In genomic region chr2:127053731-127054603, GRCh38 we compare ENCODE assay signal across 17 cellular contexts. TPM values are rescaled to one million over a fixed set of nuclear protein-coding genes. Genes with fewer than 3 reads are reported as not detected.
A peak's percentile ranks its signal among the peaks of the same experiment; 100 is the strongest.
DNase-seq lines count a peak whose midpoint lies in the region; ATAC-seq, FAIRE-seq and TF ChIP-seq lines count a peak whose summit lies in the region.
"Had no signal": no experiment of that assay in that cellular context is flagged by ENCODE, and none has a peak within 500 bp of the region (broad histone marks: within the 10 kb centered on the region; RNA-seq: fewer than 3 reads in every experiment).

No MANE protein-coding gene starts in this region.

- H3K9me3 Mint-ChIP-seq in central memory CD8-positive, alpha-beta T cell, result no peaks in the 10 kb centered on the region
- H3K9me3 Mint-ChIP-seq: T-helper 1 cell treated with Interleukin-12 subunit alpha and Interleukin-12 subunit beta and Interleukin-4 antibody, amounts not matched to agents 30 μg/mL and 1 μg/mL, for 36 hours had no signal

- peaks cover 16% of the 10 kb centered on the region for H3K36me3 Mint-ChIP-seq in central memory CD8-positive, alpha-beta T cell (ENCODE audit: insufficient read depth)

- H3K36me3 ChIP-seq in HepG2 (replicated peaks in 1 of 2; ENCODE audit: control insufficient read depth in 1 of 2, insufficient read depth in 2 of 2, low read length in 2 of 2) (no peaks in the 10 kb centered on the region), spleen (peaks cover 0 to 100% (median 38%) of the 10 kb centered on the region in 6 donors)

- DNase-seq in DMS 273 (lab: John Stamatoyannopoulos, UW; ENCODE audit: unreplicated experiment) (peak; percentile 15), DMS 273 treated with DMSO at 0.1 percent for 48 hours (lab: John Stamatoyannopoulos, UW) (no peak), HepG2 (ENCODE audit: low spot score) (no peak), spleen (peak; percentile 73)
- DNase-seq in central memory CD8-positive, alpha-beta T cell (ENCODE audit: low spot score in 2 of 2), result no peak
- DNase-seq: activated effector memory CD4-positive, alpha-beta T cell treated with anti-CD3 and anti-CD28 coated beads, Interleukin-2, amount 50 U/mL, for 16 hours; NCI-H1092 treated with DMSO at 0.1 percent for 48 hours; NCI-H446; stimulated activated CD4-positive, alpha-beta T cell treated with anti-CD3 and anti-CD28 coated beads, Interleukin-12 subunit alpha, Interleukin-12 subunit beta, amount 100 ng/mL, for 4 hours; testis had no signal

- no peak overlapping the region for H3K4me3 ChIP-seq in HepG2 (replicated peaks in 1 of 3; ENCODE audit: insufficient read depth in 1 of 3, low read depth in 2 of 3, low read length in 3 of 3)
- no peak overlapping the region for H3K4me3 ChIP-seq in spleen
- H3K4me3 ChIP-seq: testis had no signal

- no peak for FAIRE-seq in HepG2 (lab: Jason Lieb, UNC)
- FAIRE-seq: bronchial epithelial cell had no signal

- H3K9me3 ChIP-seq in HepG2 (ENCODE audit: low read length), result no peaks in the 10 kb centered on the region
- H3K9me3 ChIP-seq in spleen, result no peaks in the 10 kb centered on the region
- H3K9me3 ChIP-seq: testis had no signal

- intact Hi-C loops in HepG2 (cut with micrococcal nuclease; ENCODE audit: unreplicated experiment) (no loop called here), spleen (cut with DNase I; ENCODE audit: low total_unique reads) (no loop called here)

- no peak for TF ChIP-seq EP300 in HepG2 (IDR thresholded peaks at IDR 0.05; ENCODE audit: low read depth in 2 of 2, low read length in 2 of 2)
- TF ChIP-seq EP300 in HepG2 (CRISPR knock-in tag; IDR thresholded peaks at IDR 0.05; ENCODE audit: borderline replicate concordance), result no peak

- BruUV-seq in HepG2 (replicated peaks; lab: Mats Ljungman, UMichigan), result no TSS peak

- H3K4me1 ChIP-seq in HepG2 (ENCODE audit: insufficient read depth, low read length), result peaks cover 12% of the 10 kb centered on the region
- H3K4me1 ChIP-seq in spleen, result peaks cover 0 to 25% (median 12%) of the 10 kb centered on the region in 6 donors
- H3K4me1 ChIP-seq: testis had no signal

- no peak for ATAC-seq in central memory CD8-positive, alpha-beta T cell (replicated peaks; ENCODE audit: extremely low read depth, poor library complexity, severe bottlenecking)
- ATAC-seq in HepG2, result no peak
- ATAC-seq in HG02970 (IDR thresholded peaks at IDR 0.05; ENCODE audit: low FRiP score, unreplicated experiment), result no peak
- ATAC-seq in HG02885 (IDR thresholded peaks at IDR 0.05; ENCODE audit: poor library complexity, unreplicated experiment), result no peak
- ATAC-seq in HG03469 (IDR thresholded peaks at IDR 0.05; ENCODE audit: unreplicated experiment), result no peak
- ATAC-seq: Panc1 had no signal

- TF ChIP-seq CTCF in HepG2 (CRISPR knock-in tag; IDR thresholded peaks at IDR 0.05) (no peak), spleen (IDR thresholded peaks at IDR 0.05 in 8 of 11, conservative IDR thresholded peaks at IDR 0.05 in 3 of 11) (no peak)

- no peak overlapping the region for H2AFZ ChIP-seq in HepG2 (ENCODE audit: low read length)

- H4K20me1 ChIP-seq in HepG2 (ENCODE audit: insufficient read depth, low read length), result no peaks in the 10 kb centered on the region

- TF ChIP-seq RAD21 in HepG2 (CRISPR knock-in tag; IDR thresholded peaks at IDR 0.05), result no peak

- no peak overlapping the region for H3K27ac ChIP-seq in HepG2 (ENCODE audit: extremely low read length, insufficient read depth, low read length)
- no peak overlapping the region for H3K27ac ChIP-seq in spleen
- H3K27ac ChIP-seq: 22Rv1, testis had no signal

- WGBS in HepG2 (ENCODE audit: low lambda C conversion rate), result 53% methylated on average over 31 of the region's 33 CpGs
- 90 to 96% (median 92%) methylated on average over 27 to 33 of the region's 33 CpGs for WGBS in spleen, 5 donors

- peaks cover 45% of the 10 kb centered on the region for H3K4me1 Mint-ChIP-seq in central memory CD8-positive, alpha-beta T cell

- H3K9ac ChIP-seq in HepG2 (ENCODE audit: insufficient read depth, low read depth, low read length), result no peak overlapping the region

- CTCF ChIA-PET in HepG2 (lab: Yijun Ruan, JAX; ENCODE audit: low intra/inter-chr PET ratio, low total read pairs), result no interaction called here

- H3K27ac Mint-ChIP-seq in central memory CD8-positive, alpha-beta T cell (ENCODE audit: low read depth), result peak overlapping the region; percentile 23
- H3K27ac Mint-ChIP-seq: T-helper 1 cell treated with Interleukin-12 subunit alpha and Interleukin-12 subunit beta and Interleukin-4 antibody, amounts not matched to agents 30 μg/mL and 1 μg/mL, for 36 hours had no signal

- in situ Hi-C loops in HepG2 (cut with HindIII; ENCODE audit: extremely low pct_ligation_motif_present, low pct_unique_long_range_greater_than_20kb), result no loop called here

- H3K27me3 Mint-ChIP-seq in central memory CD8-positive, alpha-beta T cell, result no peaks in the 10 kb centered on the region

- POLR2A ChIA-PET in HepG2 (lab: Yijun Ruan, JAX), result no interaction called here

- no peaks in the 10 kb centered on the region for H3K79me2 ChIP-seq in HepG2 (ENCODE audit: insufficient read depth, low read length)

- H3K27me3 ChIP-seq in HepG2 (ENCODE audit: control insufficient read depth in 1 of 2, insufficient read depth in 2 of 2, low read length in 2 of 2) (peaks cover 0 to 3% of the 10 kb centered on the region in 2 experiments; a peak in 2 of 5 replicates), spleen (replicated peaks in 1 of 7) (no peaks in the 10 kb centered on the region)
- H3K27me3 ChIP-seq: testis had no signal

- no peak overlapping the region for H3K4me3 Mint-ChIP-seq in central memory CD8-positive, alpha-beta T cell
- H3K4me3 Mint-ChIP-seq: T-helper 1 cell treated with Interleukin-12 subunit alpha and Interleukin-12 subunit beta and Interleukin-4 antibody, amounts not matched to agents 30 μg/mL and 1 μg/mL, for 36 hours had no signal

- no peak for TF ChIP-seq POLR2A in HepG2 (IDR thresholded peaks at IDR 0.05; ENCODE audit: insufficient read depth in 1 of 2, low read depth in 2 of 2, low read length in 2 of 2)
- TF ChIP-seq POLR2A in spleen (IDR thresholded peaks at IDR 0.05), result no peak

- H3K4me2 ChIP-seq in HepG2 (ENCODE audit: low read depth, low read length), result peak overlapping the region; percentile 14; the same call in 1 of the 2 replicates

TF ChIP-seq in HepG2, 621 proteins besides CTCF, POLR2A, EP300 and RAD21 (continues in another document):
- TF ChIP-seq ZNF350 (CRISPR knock-in tag; IDR thresholded peaks at IDR 0.05; ENCODE audit: borderline replicate concordance, low read depth) (no peak), HNF4A (CRISPR knock-in tag; IDR thresholded peaks at IDR 0.05) (peak; percentile 41; the same call in 1 of the 2 replicates), MYC (CRISPR knock-in tag; IDR thresholded peaks at IDR 0.05; ENCODE audit: borderline replicate concordance) (peak; percentile 16; the same call in 1 of the 2 replicates)

RNA-seq across cellular contexts. Expression of gene BIN1, which starts 53.0 kb away (rescaled TPM):
- 0.93 and 0.98 TPM in 2 replicates for total RNA-seq in HepG2 (2016; rRNA removed; fragmentation: Illumina TruSeq; extraction: Trizol)
- 0.61 and 1.1 TPM in 2 replicates for total RNA-seq in HepG2 (2016; cell fraction: cytosol; rRNA removed; fragmentation: Illumina TruSeq; extraction: Trizol; ENCODE audit: low read depth)
- total RNA-seq in HepG2 (2016; cell fraction: insoluble cytoplasmic fraction; rRNA removed; fragmentation: Illumina TruSeq; extraction: Trizol), result 0.58 and 0.97 TPM in 2 replicates
- total RNA-seq in HepG2 (2016; cell fraction: membrane; rRNA removed; fragmentation: Illumina TruSeq; extraction: Trizol), result 1.2 TPM in 2 replicates
- total RNA-seq in HepG2 (2016; cell fraction: nucleus; rRNA removed; fragmentation: Illumina TruSeq; extraction: Trizol), result 0.28 and 0.41 TPM in 2 replicates
- 0.51 and 1.2 TPM in 2 replicates for polyA plus RNA-seq in HepG2 (2011; rRNA removed)
- polyA plus RNA-seq in HepG2 (2011; cell fraction: cytosol; rRNA removed), result 0.42 and 1.3 TPM in 2 replicates
- 1.2 and 2.2 TPM in 2 replicates for polyA plus RNA-seq in HepG2 (2011; cell fraction: nucleus; rRNA removed)
- polyA plus RNA-seq in HepG2 (2012), result 1.3 and 1.6 TPM in 2 replicates
- 0.84 and 1.2 TPM in 2 replicates for polyA plus RNA-seq in HepG2 (2016; cell fraction: cytosol; fragmentation: Illumina TruSeq; extraction: Trizol; ENCODE audit: low read depth)
- polyA plus RNA-seq in HepG2 (2016; cell fraction: insoluble cytoplasmic fraction; fragmentation: Illumina TruSeq; extraction: Trizol; ENCODE audit: low read depth), result 1.0 and 1.9 TPM in 2 replicates
- 0.97 and 1.1 TPM in 2 replicates for polyA plus RNA-seq in HepG2 (2016; cell fraction: membrane; fragmentation: Illumina TruSeq; extraction: Trizol; ENCODE audit: low read depth)
- polyA plus RNA-seq in HepG2 (2016; cell fraction: nucleus; fragmentation: Illumina TruSeq; extraction: Trizol; ENCODE audit: insufficient read depth, low read depth), result 0.85 and 0.91 TPM in 2 replicates
- polyA minus RNA-seq in HepG2 (2011; rRNA and poly(A)+ RNA removed; ENCODE audit: low replicate concordance), result 0.84 and 28.9 TPM in 2 replicates
- 0.59 and 0.79 TPM in 2 replicates for polyA minus RNA-seq in HepG2 (2011; cell fraction: cytosol; rRNA and poly(A)+ RNA removed)
- 0.50 and 0.90 TPM in 2 replicates for polyA minus RNA-seq in HepG2 (2011; cell fraction: nucleus; rRNA and poly(A)+ RNA removed)
- 100 to 1,000 TPM in 2 of 7 donors, 10 to 100 TPM in 5; 60.0 to 123 (median 68.8) TPM for total RNA-seq in spleen
- 100 to 1,000 TPM in 1 of 3 donors, 10 to 100 TPM in 2; 57.2 to 106 (median 71.9) TPM for polyA plus RNA-seq in spleen

Comparison
In these comparisons a context has a peak if more than half of its experiments do, and no peak if none do; other contexts are left out.
1. DNase-seq: peak in DMS 273 (single experiment) and spleen (single experiment); none in DMS 273 treated with DMSO at 0.1 percent for 48 hours (single experiment), central memory CD8-positive, alpha-beta T cell (0 of 2) and HepG2 (single experiment).
2. RNA of gene BIN1, which starts 53.0 kb away (total RNA-seq): 60.0 to 123 TPM in spleen; 0.28 to 1.2 TPM in HepG2; every median in the first group is over 10 times any median in the second.